1 cellular context compared by ENCODE assay signal in genomic region chr11:44920451-44920850, GRCh38.
TF ChIP-seq lines count a peak whose summit lies in the region.

No MANE protein-coding gene starts in this region.

TF ChIP-seq in SK-N-SH, 30 proteins besides CTCF, POLR2A, EP300 and RAD21 (continued from another document):
- TF ChIP-seq USF2 (IDR thresholded peaks at IDR 0.05; ENCODE audit: borderline replicate concordance, low read depth, low read length) (no peak), NFIC (IDR thresholded peaks at IDR 0.05; ENCODE audit: borderline replicate concordance) (no peak), MEF2A (IDR thresholded peaks at IDR 0.05; ENCODE audit: borderline replicate concordance, low read depth) (no peak), REST (IDR thresholded peaks at IDR 0.05; ENCODE audit: low read depth, low read length) (no peak), YY1 (IDR thresholded peaks at IDR 0.05; ENCODE audit: low read depth) (no peak)
TF ChIP-seq in SK-N-SH: peak in this region for 0.
